ENCODE assay signal across 13 cellular contexts in the genomic region with DNA sequence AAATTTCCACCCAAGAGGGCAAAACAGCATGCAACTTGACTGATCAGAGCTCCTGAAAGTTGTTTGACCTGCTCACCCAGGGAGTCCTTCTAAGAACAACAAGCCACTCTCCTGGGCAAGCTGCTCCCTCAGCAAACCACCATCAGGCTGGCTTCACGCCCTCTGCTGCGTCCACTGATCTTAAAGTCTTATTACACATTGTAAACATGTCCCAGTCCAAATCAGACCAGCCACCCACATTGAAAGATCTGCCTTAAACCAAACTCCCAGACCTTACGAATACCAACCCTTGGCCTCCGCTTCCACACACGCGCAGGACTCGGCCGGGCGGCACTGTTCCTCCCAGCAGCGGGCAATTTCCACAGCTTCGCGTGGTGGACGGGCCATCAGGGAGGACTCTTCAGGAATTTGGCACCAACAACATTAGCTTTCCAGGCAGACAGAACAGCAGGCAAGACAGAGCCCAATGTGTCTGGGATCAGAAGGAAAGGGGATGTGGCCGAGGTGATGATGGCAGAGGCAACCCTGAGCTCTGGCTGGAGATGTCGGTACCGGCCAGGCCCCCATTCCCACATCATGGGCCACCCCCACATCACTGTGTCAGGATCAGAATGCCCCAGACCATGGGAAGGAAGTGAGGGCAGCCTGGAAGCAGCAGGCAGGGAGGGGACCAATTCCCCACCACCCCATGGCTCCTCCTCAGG. TPM values are rescaled to one million over a fixed set of nuclear protein-coding genes. Genes with fewer than 3 reads are reported as not detected.
DNase-seq lines count a peak whose midpoint lies in the region; ATAC-seq and TF ChIP-seq lines count a peak whose summit lies in the region.
"Had no signal": no experiment of that assay in that cellular context is flagged by ENCODE, and none has a peak within 500 bp of the region (broad histone marks: within the 10 kb centered on the region; RNA-seq: fewer than 3 reads in every experiment).

No MANE protein-coding gene starts in this region.

- no peaks in the 10 kb centered on the region for H3K27me3 ChIP-seq in upper lobe of right lung

- POLR2A ChIA-PET in activated naive CD8-positive, alpha-beta T cell treated with anti-CD3 and anti-CD28 coated beads, Interleukin-2, amount 10 ng/mL, durations not matched to agents 7 days and 5 days (lab: Charles Lee): interaction anchor here (1.0 to 1.3 kb wide), 3 partner anchors 22 to 108 kb away, joined by 3 to 5 read pairs (median 4); no protein-coding TSS in a partner anchor

- peak overlapping the region; percentile 58 for H3K27ac ChIP-seq in upper lobe of right lung

- H3K27me3 Mint-ChIP-seq in activated naive CD8-positive, alpha-beta T cell treated with anti-CD3 and anti-CD28 coated beads, Interleukin-2, amount 10 ng/mL, durations not matched to agents 7 days and 5 days: no peaks in the 10 kb centered on the region
- H3K27me3 Mint-ChIP-seq in naive B cell: no peaks in the 10 kb centered on the region

- peak overlapping the region; percentile 83 for H3K27ac Mint-ChIP-seq in activated naive CD8-positive, alpha-beta T cell treated with anti-CD3 and anti-CD28 coated beads, Interleukin-2, amount 10 ng/mL, durations not matched to agents 7 days and 5 days
- peak overlapping the region in 5 of 6 donors; percentile 29 to 94 (median 50) for H3K27ac Mint-ChIP-seq in naive B cell

- no peak overlapping the region for H3K4me3 ChIP-seq in upper lobe of right lung

- TF ChIP-seq CTCF in upper lobe of right lung (IDR thresholded peaks at IDR 0.05): no peak

- peaks cover 42% of the 10 kb centered on the region for H3K4me1 ChIP-seq in upper lobe of right lung

- H3K4me3 Mint-ChIP-seq in activated naive CD8-positive, alpha-beta T cell treated with anti-CD3 and anti-CD28 coated beads, Interleukin-2, amount 10 ng/mL, durations not matched to agents 7 days and 5 days: no peak overlapping the region
- H3K4me3 Mint-ChIP-seq in naive B cell: peak overlapping the region in 6 of 8 donors; percentile 36 to 84 (median 72)

- DNase-seq in Right ventricle myocardium inferior (ENCODE audit: missing footprints) (peak; percentile 49), cardiac septum (ENCODE audit: low spot score) (no peak), naive B cell (no peak), upper lobe of right lung (peak; percentile 77), NCI-H748 (lab: John Stamatoyannopoulos, UW; ENCODE audit: unreplicated experiment) (no peak)
- DNase-seq in activated naive CD8-positive, alpha-beta T cell treated with anti-CD3 and anti-CD28 coated beads, Interleukin-2, amount 10 ng/mL, durations not matched to agents 7 days and 5 days: no peak
- DNase-seq: effector CD4-positive, alpha-beta T cell; NCI-H2081; OCI-M1; stimulated activated CD4-positive, alpha-beta T cell treated with anti-CD3 and anti-CD28 coated beads, Interleukin-4, amount 100 ng/mL, for 1 hour; T-helper 9 cell had no signal

- H3K9me3 Mint-ChIP-seq in activated naive CD8-positive, alpha-beta T cell treated with anti-CD3 and anti-CD28 coated beads, Interleukin-2, amount 10 ng/mL, durations not matched to agents 7 days and 5 days: no peaks in the 10 kb centered on the region
- no peaks in the 10 kb centered on the region for H3K9me3 Mint-ChIP-seq in naive B cell

- peaks cover 74% of the 10 kb centered on the region for H3K4me1 Mint-ChIP-seq in activated naive CD8-positive, alpha-beta T cell treated with anti-CD3 and anti-CD28 coated beads, Interleukin-2, amount 10 ng/mL, durations not matched to agents 7 days and 5 days
- peaks cover 66 to 97% (median 91%) of the 10 kb centered on the region in 3 donors for H3K4me1 Mint-ChIP-seq in naive B cell

- H3K36me3 Mint-ChIP-seq in activated naive CD8-positive, alpha-beta T cell treated with anti-CD3 and anti-CD28 coated beads, Interleukin-2, amount 10 ng/mL, durations not matched to agents 7 days and 5 days: peaks cover 21% of the 10 kb centered on the region
- no peaks in the 10 kb centered on the region for H3K36me3 Mint-ChIP-seq in naive B cell

- intact Hi-C loops in Right ventricle myocardium inferior (cut with DNase I) (no loop called here), cardiac septum (cut with DNase I) (no loop called here), upper lobe of right lung (cut with DNase I) (no loop called here)

- ATAC-seq in Right ventricle myocardium inferior (no peak), naive B cell (ENCODE audit: low read depth in 2 of 2) (no peak), upper lobe of right lung (peak; percentile 53), GM19463 (IDR thresholded peaks at IDR 0.05; ENCODE audit: unreplicated experiment) (no peak), GM18907 (IDR thresholded peaks at IDR 0.05; ENCODE audit: unreplicated experiment) (no peak)
- ATAC-seq in activated naive CD8-positive, alpha-beta T cell treated with anti-CD3 and anti-CD28 coated beads, Interleukin-2, amount 10 ng/mL, durations not matched to agents 7 days and 5 days (ENCODE audit: low read depth): no peak

- H3K9me3 ChIP-seq in upper lobe of right lung: no peaks in the 10 kb centered on the region

- no peaks in the 10 kb centered on the region for H3K36me3 ChIP-seq in upper lobe of right lung

RNA-seq across cellular contexts. Expression of a gene that starts 56.8 kb away (rescaled TPM):
- total RNA-seq in Right ventricle myocardium inferior (24.1 TPM), cardiac septum (21.4 TPM), upper lobe of right lung (46.2 TPM)
- total RNA-seq in activated naive CD8-positive, alpha-beta T cell treated with anti-CD3 and anti-CD28 coated beads, Interleukin-2, amount 10 ng/mL, durations not matched to agents 7 days and 5 days: 100 to 1,000 TPM; 370 to 391 TPM
- 10 to 100 TPM; 13.4 to 38.2 (median 21.5) TPM for polyA plus RNA-seq in naive B cell (ENCODE audit: low read depth in 6 of 6)

Comparison
In these comparisons a context has a peak if more than half of its experiments do, and no peak if none do; other contexts are left out.
1. DNase-seq: peak in Right ventricle myocardium inferior (single experiment) and upper lobe of right lung (single experiment); none in cardiac septum (single experiment), activated naive CD8-positive, alpha-beta T cell treated with anti-CD3 and anti-CD28 coated beads, Interleukin-2, amount 10 ng/mL, durations not matched to agents 7 days and 5 days (single experiment), naive B cell (single experiment) and NCI-H748 (single experiment).